ENCODE assay signal across 1 cellular context in genomic region chr11:134153147-134153905, GRCh38.
TF ChIP-seq lines count a peak whose summit lies in the region.

No MANE protein-coding gene starts in this region.

TF ChIP-seq in WTC11, 78 proteins besides CTCF, POLR2A, EP300 and RAD21 (continued from another document):
- TF ChIP-seq ATF2 (CRISPR knock-in tag; IDR thresholded peaks at IDR 0.05; ENCODE audit: borderline replicate concordance, low read depth) = no peak
- TF ChIP-seq NR1H2 (CRISPR knock-in tag; IDR thresholded peaks at IDR 0.05) = no peak
- TF ChIP-seq ZNF317 (CRISPR knock-in tag; IDR thresholded peaks at IDR 0.05; ENCODE audit: borderline replicate concordance, low read depth) = no peak
- no peak for TF ChIP-seq E2F4 (CRISPR knock-in tag; IDR thresholded peaks at IDR 0.05; ENCODE audit: borderline replicate concordance, low read depth)
- no peak for TF ChIP-seq ATF6 (CRISPR knock-in tag; IDR thresholded peaks at IDR 0.05)
- no peak for TF ChIP-seq ZNF532 (CRISPR knock-in tag; IDR thresholded peaks at IDR 0.05; ENCODE audit: borderline replicate concordance)
- TF ChIP-seq SMAD4 (CRISPR knock-in tag; IDR thresholded peaks at IDR 0.05) = no peak
TF ChIP-seq in WTC11: peak in this region for 0.
